In the genomic region with DNA sequence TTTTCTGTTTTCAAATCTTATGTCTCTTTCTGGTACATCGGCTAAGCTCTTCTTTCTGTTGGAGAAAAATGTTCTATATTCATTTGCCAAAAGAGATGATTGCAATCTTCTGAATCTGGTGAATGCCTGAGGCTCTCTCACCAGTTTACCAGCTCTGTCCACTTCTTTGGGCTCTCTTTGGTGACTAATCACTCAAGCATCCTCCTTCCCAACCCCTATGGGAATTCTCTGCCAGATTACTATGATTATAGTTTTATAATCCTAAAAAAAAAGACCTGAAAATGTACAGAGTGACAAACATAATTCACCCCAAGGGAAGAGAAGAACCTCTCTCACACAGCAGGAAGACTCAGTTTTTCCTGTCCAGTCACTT, we compare ENCODE assay signal across 12 cellular contexts.
DNase-seq lines count a peak whose midpoint lies in the region; ATAC-seq and TF ChIP-seq lines count a peak whose summit lies in the region.
"Had no signal": no experiment of that assay in that cellular context is flagged by ENCODE, and none has a peak within 500 bp of the region (broad histone marks: within the 10 kb centered on the region; RNA-seq: fewer than 3 reads in every experiment).

No MANE protein-coding gene starts in this region.

- H3K36me3 Mint-ChIP-seq in Caco-2 (ENCODE audit: insufficient read depth, unreplicated experiment) = no peaks in the 10 kb centered on the region
- peaks cover 5% of the 10 kb centered on the region for H3K36me3 Mint-ChIP-seq in MCF 10A (ENCODE audit: insufficient read depth, unreplicated experiment)

- no peak overlapping the region for H3K27ac ChIP-seq in mesendoderm (ENCODE audit: low read depth, low read length)
- H3K27ac ChIP-seq in body of pancreas = no peak overlapping the region
- H3K27ac ChIP-seq: colonic mucosa, testis had no signal

- no peaks in the 10 kb centered on the region for H3K36me3 ChIP-seq in Caco-2 (ENCODE audit: control insufficient read depth, insufficient read depth, low read length)
- no peaks in the 10 kb centered on the region for H3K36me3 ChIP-seq in mesendoderm (ENCODE audit: control insufficient read depth, insufficient read depth, low read length)
- H3K36me3 ChIP-seq in BE2C = no peaks in the 10 kb centered on the region
- no peaks in the 10 kb centered on the region for H3K36me3 ChIP-seq in body of pancreas (replicated peaks in 1 of 2; ENCODE audit: insufficient read depth in 1 of 2, low read depth in 2 of 2)
- H3K36me3 ChIP-seq: colonic mucosa had no signal

- H3K4me3 ChIP-seq in Caco-2 (ENCODE audit: low read depth, low read length) (no peak overlapping the region), mesendoderm (ENCODE audit: low read length) (no peak overlapping the region), BE2C (ENCODE audit: low read depth, low read length) (no peak overlapping the region), body of pancreas (no peak overlapping the region)
- H3K4me3 ChIP-seq: colonic mucosa, testis had no signal

- intact Hi-C loops in Caco-2 (cut with micrococcal nuclease; ENCODE audit: unreplicated experiment) (no loop called here), MCF 10A (cut with micrococcal nuclease) (loop anchor here (10.0 kb wide), 1 partner anchor 74 kb away; no protein-coding TSS in a partner anchor), body of pancreas (cut with DNase I) (no loop called here)

- TF ChIP-seq CTCF in Caco-2 (IDR thresholded peaks at IDR 0.05; ENCODE audit: insufficient read depth in 1 of 2, low read depth in 1 of 2, low read length in 1 of 2, severe bottlenecking in 1 of 2, unreplicated experiment in 1 of 2) = no peak
- TF ChIP-seq CTCF in MCF 10A (IDR thresholded peaks at IDR 0.05; ENCODE audit: unreplicated experiment) = no peak
- TF ChIP-seq CTCF in BE2C (IDR thresholded peaks at IDR 0.05; ENCODE audit: low read depth, low read length) = no peak
- TF ChIP-seq CTCF in body of pancreas (IDR thresholded peaks at IDR 0.05) = no peak

- H2BK15ac ChIP-seq in mesendoderm (replicated peaks; ENCODE audit: low read depth) = no peak overlapping the region

- WGBS in mesendoderm (ENCODE audit: extremely low coverage, insufficient coverage, low lambda C conversion rate) = no CpG with 5 or more reads among the region's 1 CpG
- 91 to 100% methylated on average over 1 of the region's 1 CpG for WGBS in body of pancreas, 2 donors

- H3K9me3 ChIP-seq in Caco-2 = no peaks in the 10 kb centered on the region
- no peaks in the 10 kb centered on the region for H3K9me3 ChIP-seq in BE2C
- no peaks in the 10 kb centered on the region for H3K9me3 ChIP-seq in body of pancreas
- H3K9me3 ChIP-seq: colonic mucosa, testis had no signal

- H2BK120ac ChIP-seq in mesendoderm (ENCODE audit: low read depth, low read length) = no peak overlapping the region

- no peak overlapping the region for H3K4me2 ChIP-seq in mesendoderm (ENCODE audit: low read length)

- H3K23ac ChIP-seq in mesendoderm (ENCODE audit: low read length) = no peak overlapping the region

- H3K4me1 ChIP-seq in Caco-2 (peaks cover 15% of the 10 kb centered on the region), mesendoderm (ENCODE audit: control insufficient read depth, low read depth, low read length) (peaks cover 8% of the 10 kb centered on the region), BE2C (peaks cover 35% of the 10 kb centered on the region), body of pancreas (peaks cover 5% of the 10 kb centered on the region)
- H3K4me1 ChIP-seq: colonic mucosa, testis had no signal

- no peak overlapping the region for H3K4ac ChIP-seq in mesendoderm (ENCODE audit: low read depth, low read length)

- H3K27me3 ChIP-seq in Caco-2 (replicated peaks; ENCODE audit: control insufficient read depth, insufficient read depth, low read length) (no peaks in the 10 kb centered on the region), mesendoderm (ENCODE audit: insufficient read depth, low read length, poor library complexity) (no peaks in the 10 kb centered on the region), BE2C (no peaks in the 10 kb centered on the region), body of pancreas (no peaks in the 10 kb centered on the region)
- H3K27me3 ChIP-seq: colonic mucosa, testis had no signal

- no peak overlapping the region for H3K9ac ChIP-seq in mesendoderm (ENCODE audit: low read length)

- peak overlapping the region; percentile 59 for H3K27ac Mint-ChIP-seq in Caco-2 (ENCODE audit: unreplicated experiment)
- H3K27ac Mint-ChIP-seq in MCF 10A (ENCODE audit: low read depth, unreplicated experiment) = peak overlapping the region; percentile 93

- DNase-seq in Caco-2 = no peak
- peak; percentile 92 for DNase-seq in LHCN-M2 (ENCODE audit: low read depth)
- DNase-seq in MCF 10A (ENCODE audit: unreplicated experiment) = peak; percentile 90
- DNase-seq in mesendoderm = peak; percentile 74
- DNase-seq in D341Med (ENCODE audit: low spot score) = no peak
- no peak for DNase-seq in BE2C
- DNase-seq in Kasumi-1 (lab: John Stamatoyannopoulos, UW) = no peak
- no peak for DNase-seq in body of pancreas
- DNase-seq: colonic mucosa; NCI-H1436; stimulated activated CD4-positive, alpha-beta T cell treated with anti-CD3 and anti-CD28 coated beads, Interleukin-4, amount 100 ng/mL, for 4 hours; testis had no signal

- no peak for ATAC-seq in body of pancreas

- H3K4me1 Mint-ChIP-seq in Caco-2 (ENCODE audit: low read depth, unreplicated experiment) = peaks cover 15% of the 10 kb centered on the region
- H3K4me1 Mint-ChIP-seq in MCF 10A (ENCODE audit: insufficient read depth, unreplicated experiment) = peaks cover 69% of the 10 kb centered on the region

- no peak for TF ChIP-seq POLR2A in body of pancreas (IDR thresholded peaks at IDR 0.05)

- H3K9me3 Mint-ChIP-seq in Caco-2 (ENCODE audit: unreplicated experiment) (no peaks in the 10 kb centered on the region), MCF 10A (ENCODE audit: unreplicated experiment) (no peaks in the 10 kb centered on the region)

- no peak overlapping the region for H2BK5ac ChIP-seq in mesendoderm (ENCODE audit: low read length)

- peak overlapping the region; percentile 28 for H3K18ac ChIP-seq in mesendoderm (ENCODE audit: low read length)

- BruUV-seq in Caco-2 (replicated peaks; lab: Mats Ljungman, UMichigan) (no TSS peak), MCF 10A (replicated peaks; lab: Mats Ljungman, UMichigan) (no TSS peak)

- H3K79me1 ChIP-seq in mesendoderm (ENCODE audit: low read length) = no peaks in the 10 kb centered on the region

- no peaks in the 10 kb centered on the region for H3K27me3 Mint-ChIP-seq in Caco-2 (ENCODE audit: insufficient read depth, unreplicated experiment)
- H3K27me3 Mint-ChIP-seq in MCF 10A (ENCODE audit: insufficient read depth, unreplicated experiment) = no peaks in the 10 kb centered on the region

- no peak overlapping the region for H4K8ac ChIP-seq in mesendoderm (ENCODE audit: low read depth, low read length)

- CTCF ChIA-PET in Caco-2 (lab: Charles Lee) = no interaction called here
- CTCF ChIA-PET in MCF 10A (lab: Yijun Ruan, JAX) = interaction anchor here (0.6 to 1.0 kb wide), 3 partner anchors 11 to 70 kb away, joined by 3 to 6 read pairs (median 3); no protein-coding TSS in a partner anchor

- POLR2A ChIA-PET in Caco-2 (lab: Charles Lee) = no interaction called here
- POLR2A ChIA-PET in MCF 10A (lab: Yijun Ruan, JAX) = interaction anchor here (0.7 to 2.3 kb wide), 10 partner anchors 11 to 186 kb away, joined by 3 to 15 read pairs (median 4); no protein-coding TSS in a partner anchor

- H2AK5ac ChIP-seq in mesendoderm (ENCODE audit: low read length) = no peak overlapping the region

- no peaks in the 10 kb centered on the region for H3K79me2 ChIP-seq in mesendoderm (ENCODE audit: control insufficient read depth, insufficient read depth, low read length)

- no peak overlapping the region for H4K5ac ChIP-seq in mesendoderm (ENCODE audit: low read length)

- no peak overlapping the region for H3K56ac ChIP-seq in mesendoderm (ENCODE audit: low read length)

- H3K4me3 Mint-ChIP-seq in Caco-2 (ENCODE audit: unreplicated experiment) (no peak overlapping the region), MCF 10A (ENCODE audit: unreplicated experiment) (peak overlapping the region; percentile 57)

Comparison
In these comparisons a context has a peak if more than half of its experiments do, and no peak if none do; other contexts are left out.
1. DNase-seq: peak in LHCN-M2 (single experiment), MCF 10A (single experiment) and mesendoderm (single experiment); none in Caco-2 (0 of 2), D341Med (single experiment), BE2C (single experiment), Kasumi-1 (0 of 2) and body of pancreas (0 of 4).